ENCODE assay signal across 14 cellular contexts in the genomic region with DNA sequence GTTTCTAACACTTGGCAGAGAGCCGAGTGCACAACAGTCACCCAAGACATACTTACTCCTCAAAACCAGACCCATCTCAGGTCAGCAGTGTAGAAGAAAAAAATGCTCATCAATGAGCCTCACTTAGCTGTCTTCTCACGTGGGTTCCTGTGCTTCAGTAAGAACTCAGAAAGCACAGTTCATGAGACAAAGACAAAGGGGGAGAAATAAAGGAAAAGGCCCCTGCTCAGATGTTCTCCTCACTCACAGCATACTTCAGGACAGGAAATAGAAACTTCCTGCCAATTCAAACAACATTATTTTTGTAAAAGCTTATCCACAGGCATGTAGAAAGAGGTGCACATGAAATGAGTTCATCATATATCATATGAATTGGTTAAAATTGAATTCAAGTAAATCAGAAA.
DNase-seq lines count a peak whose midpoint lies in the region; ATAC-seq and TF ChIP-seq lines count a peak whose summit lies in the region.
"Had no signal": no experiment of that assay in that cellular context is flagged by ENCODE, and none has a peak within 500 bp of the region (broad histone marks: within the 10 kb centered on the region; RNA-seq: fewer than 3 reads in every experiment).

No MANE protein-coding gene starts in this region.

- H3K9me3 Mint-ChIP-seq in activated CD4-positive, alpha-beta T cell treated with anti-CD3 and anti-CD28 coated beads, Interleukin-2, amount 10 ng/mL, durations not matched to agents 24 days and 14 days, result peaks cover 9% of the 10 kb centered on the region
- no peaks in the 10 kb centered on the region for H3K9me3 Mint-ChIP-seq in endothelial cell (ENCODE audit: unreplicated experiment)

- peak overlapping the region; percentile 7 for H3K27ac Mint-ChIP-seq in activated CD4-positive, alpha-beta T cell treated with anti-CD3 and anti-CD28 coated beads, Interleukin-2, amount 10 ng/mL, durations not matched to agents 24 days and 14 days
- H3K27ac Mint-ChIP-seq in endothelial cell (ENCODE audit: unreplicated experiment), result peak overlapping the region; percentile 86

- no peaks in the 10 kb centered on the region for H3K36me3 Mint-ChIP-seq in activated CD4-positive, alpha-beta T cell treated with anti-CD3 and anti-CD28 coated beads, Interleukin-2, amount 10 ng/mL, durations not matched to agents 24 days and 14 days (ENCODE audit: low read depth)
- H3K36me3 Mint-ChIP-seq in endothelial cell (ENCODE audit: low read depth, unreplicated experiment), result no peaks in the 10 kb centered on the region

- H3K27me3 Mint-ChIP-seq in activated CD4-positive, alpha-beta T cell treated with anti-CD3 and anti-CD28 coated beads, Interleukin-2, amount 10 ng/mL, durations not matched to agents 24 days and 14 days, result peaks cover 4% of the 10 kb centered on the region
- peaks cover 3% of the 10 kb centered on the region for H3K27me3 Mint-ChIP-seq in endothelial cell (ENCODE audit: unreplicated experiment)

- no peak for ATAC-seq in GM18511 (IDR thresholded peaks at IDR 0.05; ENCODE audit: unreplicated experiment)
- ATAC-seq: left colon had no signal

- H3K4me3 Mint-ChIP-seq in activated CD4-positive, alpha-beta T cell treated with anti-CD3 and anti-CD28 coated beads, Interleukin-2, amount 10 ng/mL, durations not matched to agents 24 days and 14 days, result no peak overlapping the region
- H3K4me3 Mint-ChIP-seq in endothelial cell (ENCODE audit: unreplicated experiment), result peak overlapping the region; percentile 13

- no peak overlapping the region for H3K9ac ChIP-seq in rectal smooth muscle tissue (ENCODE audit: low read length)

- no peaks in the 10 kb centered on the region for H3K27me3 ChIP-seq in rectal smooth muscle tissue (ENCODE audit: control insufficient read depth, insufficient read depth, low read length)
- H3K27me3 ChIP-seq: vagina had no signal

- peaks cover 18% of the 10 kb centered on the region for H3K4me1 Mint-ChIP-seq in activated CD4-positive, alpha-beta T cell treated with anti-CD3 and anti-CD28 coated beads, Interleukin-2, amount 10 ng/mL, durations not matched to agents 24 days and 14 days
- peaks cover 27% of the 10 kb centered on the region for H3K4me1 Mint-ChIP-seq in endothelial cell (ENCODE audit: unreplicated experiment)

- no peaks in the 10 kb centered on the region for H3K4me1 ChIP-seq in rectal smooth muscle tissue (ENCODE audit: control insufficient read depth, insufficient read depth, low read length)
- H3K4me1 ChIP-seq: Caco-2, vagina had no signal

- no peak overlapping the region for H3K4me3 ChIP-seq in rectal smooth muscle tissue (ENCODE audit: low read length)
- H3K4me3 ChIP-seq: vagina had no signal

- no peaks in the 10 kb centered on the region for H3K36me3 ChIP-seq in rectal smooth muscle tissue (ENCODE audit: control insufficient read depth, insufficient read depth, low read length)
- H3K36me3 ChIP-seq: vagina, WERI-Rb-1 had no signal

- peak overlapping the region; percentile 24 for H3K27ac ChIP-seq in rectal smooth muscle tissue (ENCODE audit: low read depth, low read length)
- H3K27ac ChIP-seq: vagina, WERI-Rb-1 had no signal

- intact Hi-C loops in activated CD4-positive, alpha-beta T cell treated with anti-CD3 and anti-CD28 coated beads, Interleukin-2, amount 10 ng/mL, durations not matched to agents 24 days and 14 days (cut with micrococcal nuclease), result no loop called here

- DNase-seq in activated CD4-positive, alpha-beta T cell treated with anti-CD3 and anti-CD28 coated beads, Interleukin-2, amount 10 ng/mL, durations not matched to agents 24 days and 14 days, result no peak
- no peak for DNase-seq in activated CD4-positive, alpha-beta T cell treated with anti-CD3 and anti-CD28 coated beads, Interleukin-2, amount 50 U/mL, for 48 hours
- DNase-seq in M059J (ENCODE audit: low read depth) (peak; percentile 2), endothelial cell (ENCODE audit: low spot score) (no peak), SK-N-DZ (ENCODE audit: low spot score) (no peak), HCEC 1CT (no peak)
- DNase-seq: Caco-2; GDM1; left colon; stimulated activated naive CD4-positive, alpha-beta T cell treated with Interleukin-2 at 50 U/mL for 16 hours; WERI-Rb-1 had no signal

- TF ChIP-seq CTCF in endothelial cell (IDR thresholded peaks at IDR 0.05; ENCODE audit: unreplicated experiment), result no peak
